8 cellular contexts compared by ENCODE assay signal in the genomic region with DNA sequence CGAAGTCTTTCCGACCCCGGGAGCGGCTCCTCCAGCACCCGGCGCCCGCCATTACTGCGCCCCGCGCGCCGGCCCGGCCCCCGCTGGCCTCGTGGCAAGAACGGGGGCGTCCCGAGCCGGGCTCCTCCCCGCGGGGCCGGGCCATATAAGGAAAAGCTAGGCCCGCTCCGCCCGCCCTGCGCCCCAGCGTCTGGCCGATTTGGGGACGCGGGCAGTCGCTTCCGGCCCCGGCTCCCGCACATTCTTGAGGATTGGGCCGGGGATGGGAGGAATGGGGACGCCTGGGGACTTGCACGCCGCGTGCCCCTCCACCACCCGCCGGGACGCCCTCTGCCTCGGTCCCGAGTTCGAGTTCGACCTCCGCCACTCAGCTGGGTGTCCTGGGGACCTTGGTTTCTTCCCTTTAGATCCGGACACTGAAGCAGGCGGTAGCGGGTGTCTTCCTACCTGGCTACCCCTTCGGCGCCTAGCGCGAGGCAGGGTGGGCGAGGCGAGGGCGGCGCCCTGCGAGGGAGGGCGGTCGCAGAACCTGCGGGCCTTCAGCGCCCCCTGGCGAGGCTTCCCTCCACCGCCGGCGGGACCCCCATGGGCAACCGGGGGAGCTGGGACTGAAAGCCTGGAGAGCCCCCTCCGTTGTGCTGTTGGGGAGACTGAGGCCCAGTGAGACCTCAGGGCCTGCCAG. TPM values are rescaled to one million over a fixed set of nuclear protein-coding genes. Genes with fewer than 3 reads are reported as not detected.
DNase-seq lines count a peak whose midpoint lies in the region; ATAC-seq, FAIRE-seq and TF ChIP-seq lines count a peak whose summit lies in the region.

No MANE protein-coding gene starts in this region.

- peaks cover 0 to 1% (median 0%) of the 10 kb centered on the region in 7 donors for H3K9me3 Mint-ChIP-seq in CD14-positive monocyte

- no peaks in the 10 kb centered on the region for H3K9me1 ChIP-seq in keratinocyte (ENCODE audit: control insufficient read depth, extremely low read depth, insufficient read depth, low read length)

- peak; percentile 98 for TF ChIP-seq CTCF in CD14-positive monocyte (IDR thresholded peaks at IDR 0.05)
- TF ChIP-seq CTCF in keratinocyte (optimal IDR thresholded peaks at IDR 0.05 in 1 of 3, IDR thresholded peaks at IDR 0.05 in 1 of 3, conservative IDR thresholded peaks at IDR 0.05 in 1 of 3; ENCODE audit: extremely low read depth in 1 of 3, insufficient read depth in 2 of 3, low read length in 3 of 3): peak in 2 of 3 experiments; percentile 68 to 79

- peaks cover 37% of the 10 kb centered on the region for H4K20me1 ChIP-seq in keratinocyte (ENCODE audit: control insufficient read depth, extremely low read depth, insufficient read depth, low read length)

- dilution Hi-C loops in keratinocyte (cut with MboI; ENCODE audit: extremely low pct_ligation_motif_present, low sequenced_read_pairs): no loop called here

- no peak overlapping the region for H2AFZ ChIP-seq in keratinocyte (ENCODE audit: control insufficient read depth, low read length)

- H3K36me3 Mint-ChIP-seq in CD14-positive monocyte: peaks cover 4 to 13% of the 10 kb centered on the region in 2 donors

- H3K36me3 ChIP-seq in keratinocyte (ENCODE audit: control insufficient read depth in 2 of 2, extremely low read depth in 1 of 2, insufficient read depth in 2 of 2, low read length in 2 of 2): peaks cover 37 to 64% of the 10 kb centered on the region in 2 experiments

- no peaks in the 10 kb centered on the region for H3K27me3 ChIP-seq in keratinocyte (ENCODE audit: control insufficient read depth, extremely low read depth, insufficient read depth, low read length)

- peaks cover 85% of the 10 kb centered on the region for H3K79me2 ChIP-seq in keratinocyte (ENCODE audit: control insufficient read depth, insufficient read depth, low read length)

- peaks cover 45% of the 10 kb centered on the region for H3K4me1 Mint-ChIP-seq in CD14-positive monocyte

- H3K4me1 ChIP-seq in keratinocyte (ENCODE audit: control insufficient read depth, extremely low read depth, insufficient read depth, low read length): peaks cover 50% of the 10 kb centered on the region

- H3K9ac ChIP-seq in keratinocyte (ENCODE audit: control insufficient read depth, extremely low read depth, insufficient read depth, low read length): peak overlapping the region; percentile 72

- DNase-seq in CD14-positive monocyte (ENCODE audit: low spot score): peak; percentile 72
- DNase-seq in Jurkat, Clone E6-1 (ENCODE audit: low read depth, low spot score): peak; percentile 64
- peak; percentile 71 to 78 (median 77) for DNase-seq in activated CD4-positive, CD25-positive, alpha-beta regulatory T cell (lab: John Stamatoyannopoulos, UW)
- peak in 58 of 61 donors; percentile 38 to 91 (median 74) for DNase-seq in caudate nucleus (lab: John Stamatoyannopoulos, UW)
- DNase-seq in keratinocyte (ENCODE audit: low read depth, low spot score): no peak
- peak; percentile 95 for DNase-seq in stimulated activated CD4-positive, alpha-beta T cell treated with anti-CD3 and anti-CD28 coated beads, Interleukin-15, amount 100 ng/mL, for 24 hours

- peak overlapping the region; percentile 96 for H3K4me2 ChIP-seq in keratinocyte (ENCODE audit: control insufficient read depth, extremely low read depth, insufficient read depth, low read depth, low read length)

- peak overlapping the region; percentile 85 to 89 for H3K4me3 Mint-ChIP-seq in CD14-positive monocyte

- peak overlapping the region; percentile 85 for H3K4me3 ChIP-seq in Jurkat, Clone E6-1 (ENCODE audit: low read length)
- peak overlapping the region; percentile 43 to 87 (median 85) for H3K4me3 ChIP-seq in keratinocyte (ENCODE audit: control insufficient read depth in 2 of 3, extremely low read depth in 1 of 3, insufficient read depth in 2 of 3, low read depth in 1 of 3, low read length in 3 of 3)

- intact Hi-C loops in CD14-positive monocyte (cut with micrococcal nuclease): loop anchor here (5.0 kb wide), 4 partner anchors 77 to 187 kb away; a partner anchor contains a TSS

- H3K27ac ChIP-seq in caudate nucleus (ENCODE audit: low read depth, low read length) (peak overlapping the region; percentile 99), keratinocyte (ENCODE audit: control insufficient read depth, insufficient read depth, low read length) (peak overlapping the region; percentile 63)

- H3K27ac Mint-ChIP-seq in CD14-positive monocyte: peak overlapping the region; percentile 80 to 94 (median 85)

- ATAC-seq in GM21360 (IDR thresholded peaks at IDR 0.05; ENCODE audit: unreplicated experiment) (peak; percentile 51), GM18519 (IDR thresholded peaks at IDR 0.05; ENCODE audit: low FRiP score, unreplicated experiment) (no peak)

- H3K9me3 ChIP-seq in keratinocyte (ENCODE audit: control insufficient read depth, low read depth, low read length): no peaks in the 10 kb centered on the region

- FAIRE-seq in keratinocyte (lab: Jason Lieb, UNC): no peak

- peaks cover 2 to 4% (median 2%) of the 10 kb centered on the region in 3 donors for H3K27me3 Mint-ChIP-seq in CD14-positive monocyte (ENCODE audit: low read depth in 3 of 3)

RNA-seq across cellular contexts. Expression of a gene that starts 3.8 kb away (rescaled TPM):
- under 1 TPM; 0.87 to 0.88 TPM for polyA plus RNA-seq in CD14-positive monocyte
- polyA plus RNA-seq in Jurkat, Clone E6-1 (2012; ENCODE audit: insufficient read depth, insufficient read length): 36.0 TPM
- 51.1 to 131 TPM (median 61.2 TPM) in 3 replicates for polyA plus RNA-seq in keratinocyte
- polyA plus RNA-seq in keratinocyte (2011; ENCODE audit: low read depth): 94.1 TPM
- 39.0 and 77.5 TPM in 2 replicates for polyA plus RNA-seq in keratinocyte (2011; cell fraction: cytosol; rRNA removed)
- polyA plus RNA-seq in keratinocyte (2011; cell fraction: nucleus; rRNA removed): 212 and 218 TPM in 2 replicates
- 49.4 and 178 TPM in 2 replicates for polyA plus RNA-seq in keratinocyte (2012; ENCODE audit: low replicate concordance)
- 49.3 to 251 TPM (median 55.2 TPM) in 3 replicates for polyA minus RNA-seq in keratinocyte
- 145 TPM for polyA minus RNA-seq in keratinocyte (2011; cell fraction: cytosol; rRNA and poly(A)+ RNA removed)
- polyA minus RNA-seq in keratinocyte (2011; cell fraction: nucleus; rRNA and poly(A)+ RNA removed): 134 and 142 TPM in 2 replicates

RNA-seq across cellular contexts. Expression of a gene that starts 22.4 kb away (rescaled TPM):
- 1 to 10 TPM; 3.4 to 7.6 TPM for polyA plus RNA-seq in CD14-positive monocyte
- 5.2 TPM for polyA plus RNA-seq in Jurkat, Clone E6-1 (2012; ENCODE audit: insufficient read depth, insufficient read length)
- 9.1 to 27.7 TPM (median 16.3 TPM) in 3 replicates for polyA plus RNA-seq in keratinocyte
- 2.0 TPM for polyA plus RNA-seq in keratinocyte (2011; ENCODE audit: low read depth)
- 15.6 and 62.0 TPM in 2 replicates for polyA plus RNA-seq in keratinocyte (2011; cell fraction: cytosol; rRNA removed)
- polyA plus RNA-seq in keratinocyte (2011; cell fraction: nucleus; rRNA removed): 21.0 and 31.3 TPM in 2 replicates
- polyA plus RNA-seq in keratinocyte (2012; ENCODE audit: low replicate concordance): 20.2 and 23.6 TPM in 2 replicates
- polyA minus RNA-seq in keratinocyte: 2.7 to 13.0 TPM (median 4.8 TPM) in 3 replicates
- polyA minus RNA-seq in keratinocyte (2011; cell fraction: cytosol; rRNA and poly(A)+ RNA removed): 29.4 TPM
- polyA minus RNA-seq in keratinocyte (2011; cell fraction: nucleus; rRNA and poly(A)+ RNA removed): 9.5 and 10.3 TPM in 2 replicates

RNA-seq across cellular contexts. Expression of a gene that starts 37.8 kb away (rescaled TPM):
- polyA plus RNA-seq in CD14-positive monocyte: not detected
- not detected for polyA plus RNA-seq in Jurkat, Clone E6-1 (2012; ENCODE audit: insufficient read depth, insufficient read length)
- 0.14 to 0.26 TPM (median 0.22 TPM) in 3 replicates for polyA plus RNA-seq in keratinocyte
- polyA plus RNA-seq in keratinocyte (2011; ENCODE audit: low read depth): 0.56 TPM
- polyA plus RNA-seq in keratinocyte (2011; cell fraction: cytosol; rRNA removed): 0.09 and 0.27 TPM in 2 replicates
- 0.69 and 0.95 TPM in 2 replicates for polyA plus RNA-seq in keratinocyte (2011; cell fraction: nucleus; rRNA removed)
- polyA plus RNA-seq in keratinocyte (2012; ENCODE audit: low replicate concordance): 0.46 and 0.72 TPM in 2 replicates
- 0.33 to 1.8 TPM in 2 of 3 replicates, not detected in the other for polyA minus RNA-seq in keratinocyte
- polyA minus RNA-seq in keratinocyte (2011; cell fraction: cytosol; rRNA and poly(A)+ RNA removed): not detected
- polyA minus RNA-seq in keratinocyte (2011; cell fraction: nucleus; rRNA and poly(A)+ RNA removed): 0.32 TPM in 1 of 2 replicates, not detected in the other

RNA-seq across cellular contexts. Expression of a gene that starts 55.4 kb away (rescaled TPM):
- polyA plus RNA-seq in CD14-positive monocyte (not detected), keratinocyte (0.37 to 0.39 TPM (median 0.38 TPM) in 3 replicates)
- not detected for polyA plus RNA-seq in Jurkat, Clone E6-1 (2012; ENCODE audit: insufficient read depth, insufficient read length)
- polyA plus RNA-seq in keratinocyte (2011; ENCODE audit: low read depth): 0.70 TPM
- polyA plus RNA-seq in keratinocyte (2011; cell fraction: cytosol; rRNA removed): 0.11 and 0.12 TPM in 2 replicates
- polyA plus RNA-seq in keratinocyte (2011; cell fraction: nucleus; rRNA removed): 0.34 and 0.53 TPM in 2 replicates
- 0.44 and 2.1 TPM in 2 replicates for polyA plus RNA-seq in keratinocyte (2012; ENCODE audit: low replicate concordance)
- polyA minus RNA-seq in keratinocyte: 0.46 to 0.59 TPM in 2 of 3 replicates, not detected in the other
- polyA minus RNA-seq in keratinocyte (2011; cell fraction: cytosol; rRNA and poly(A)+ RNA removed): not detected
- polyA minus RNA-seq in keratinocyte (2011; cell fraction: nucleus; rRNA and poly(A)+ RNA removed): 0.21 TPM in 1 of 2 replicates, not detected in the other

Comparison
In these comparisons a context has a peak if more than half of its experiments do, and no peak if none do; other contexts are left out.
1. RNA of a gene that starts 3.8 kb away (polyA plus RNA-seq): 39.0 to 218 TPM in keratinocyte; 0.87 to 0.88 TPM in CD14-positive monocyte; every median in the first group is over 10 times any median in the second.